8 cellular contexts compared by ENCODE assay signal in genomic region chr9:90870646-90871326, GRCh38.
DNase-seq lines count a peak whose midpoint lies in the region; ATAC-seq, FAIRE-seq and TF ChIP-seq lines count a peak whose summit lies in the region.

No MANE protein-coding gene starts in this region.

- no peaks in the 10 kb centered on the region for H3K4me1 Mint-ChIP-seq in activated CD4-positive, alpha-beta memory T cell treated with anti-CD3 and anti-CD28 coated beads, Interleukin-2, amount 10 ng/mL, durations not matched to agents 7 days and 5 days

- no peaks in the 10 kb centered on the region for H3K36me3 Mint-ChIP-seq in activated CD4-positive, alpha-beta memory T cell treated with anti-CD3 and anti-CD28 coated beads, Interleukin-2, amount 10 ng/mL, durations not matched to agents 7 days and 5 days (ENCODE audit: low read depth)

- POLR2A ChIA-PET in activated CD4-positive, alpha-beta memory T cell treated with anti-CD3 and anti-CD28 coated beads, Interleukin-2, amount 10 ng/mL, durations not matched to agents 7 days and 5 days (lab: Charles Lee) = no interaction called here

- ATAC-seq in GM19023 (IDR thresholded peaks at IDR 0.05; ENCODE audit: unreplicated experiment) = no peak
- no peak for ATAC-seq in HG03342 (IDR thresholded peaks at IDR 0.05; ENCODE audit: unreplicated experiment)

- DNase-seq in AG09319 (ENCODE audit: extremely low read depth, low read depth) (peak; percentile 8), GM18507 (ENCODE audit: extremely low spot score, insufficient read length, low read depth) (no peak), NCI-H2196 treated with DMSO at 0.1 percent for 48 hours (lab: John Stamatoyannopoulos, UW; ENCODE audit: unreplicated experiment) (peak; percentile 37), fibroblast of pulmonary artery (ENCODE audit: low read depth) (peak; percentile 64), ovary (peak in 1 of 5 donors; percentile 34)
- peak; percentile 52 for DNase-seq in activated CD4-positive, alpha-beta memory T cell treated with anti-CD3 and anti-CD28 coated beads, Interleukin-2, amount 10 ng/mL, durations not matched to agents 7 days and 5 days

- no peaks in the 10 kb centered on the region for H3K9me3 ChIP-seq in ovary

- 6 to 9% (median 7%) methylated on average over 4 of the region's 4 CpGs for WGBS in ovary, 3 donors

- no peak overlapping the region for H3K4me3 Mint-ChIP-seq in activated CD4-positive, alpha-beta memory T cell treated with anti-CD3 and anti-CD28 coated beads, Interleukin-2, amount 10 ng/mL, durations not matched to agents 7 days and 5 days

- FAIRE-seq in GM18507 (lab: Jason Lieb, UNC) = peak; percentile 82

- no peak for TF ChIP-seq EP300 in ovary (IDR thresholded peaks at IDR 0.05)

- TF ChIP-seq CTCF in AG09319 (IDR thresholded peaks at IDR 0.05; ENCODE audit: low read depth, low read length) = peak; percentile 91
- TF ChIP-seq CTCF in fibroblast of pulmonary artery (IDR thresholded peaks at IDR 0.05; ENCODE audit: low read length, missing control alignments) = peak; percentile 95
- TF ChIP-seq CTCF in ovary (IDR thresholded peaks at IDR 0.05) = peak; percentile 51 to 68 (median 65)

- H3K27ac Mint-ChIP-seq in activated CD4-positive, alpha-beta memory T cell treated with anti-CD3 and anti-CD28 coated beads, Interleukin-2, amount 10 ng/mL, durations not matched to agents 7 days and 5 days = no peak overlapping the region

- no peaks in the 10 kb centered on the region for H3K9me3 Mint-ChIP-seq in activated CD4-positive, alpha-beta memory T cell treated with anti-CD3 and anti-CD28 coated beads, Interleukin-2, amount 10 ng/mL, durations not matched to agents 7 days and 5 days

- no peak overlapping the region for H3K27ac ChIP-seq in ovary

- TF ChIP-seq POLR2A in ovary (IDR thresholded peaks at IDR 0.05) = no peak

- H3K4me3 ChIP-seq in fibroblast of pulmonary artery (replicated peaks; ENCODE audit: low read depth, low read length) (no peak overlapping the region), ovary (no peak overlapping the region)

- no peaks in the 10 kb centered on the region for H3K27me3 ChIP-seq in ovary

- H3K36me3 ChIP-seq in ovary = no peaks in the 10 kb centered on the region

- CTCF ChIA-PET in activated CD4-positive, alpha-beta memory T cell treated with anti-CD3 and anti-CD28 coated beads, Interleukin-2, amount 10 ng/mL, durations not matched to agents 7 days and 5 days (lab: Charles Lee) = interaction anchor here (0.9 to 2.5 kb wide), 3 partner anchors 9 to 1273 kb away, joined by 4 to 7 read pairs (median 5); no protein-coding TSS in a partner anchor

- H3K27me3 Mint-ChIP-seq in activated CD4-positive, alpha-beta memory T cell treated with anti-CD3 and anti-CD28 coated beads, Interleukin-2, amount 10 ng/mL, durations not matched to agents 7 days and 5 days = peaks cover 20% of the 10 kb centered on the region

- intact Hi-C loops in ovary (cut with DNase I) = loop anchor here in 3 of 4 donors (5.0 to 10.0 kb wide), 3 partner anchors 1273 to 1278 kb away; no protein-coding TSS in a partner anchor

- no peaks in the 10 kb centered on the region for H3K4me1 ChIP-seq in ovary (ENCODE audit: insufficient read depth)
